19 cellular contexts compared by ENCODE assay signal in genomic region chr3:67739851-67740250, GRCh38.
DNase-seq lines count a peak whose midpoint lies in the region; ATAC-seq, FAIRE-seq and TF ChIP-seq lines count a peak whose summit lies in the region.
"Had no signal": no experiment of that assay in that cellular context is flagged by ENCODE, and none has a peak within 500 bp of the region (broad histone marks: within the 10 kb centered on the region; RNA-seq: fewer than 3 reads in every experiment).

No MANE protein-coding gene starts in this region.

- FAIRE-seq in astrocyte (lab: Jason Lieb, UNC), result no peak
- FAIRE-seq: GM12878 had no signal

- peaks cover 86% of the 10 kb centered on the region for H3K4me1 Mint-ChIP-seq in CD4-positive, alpha-beta T cell (ENCODE audit: low read depth)
- H3K4me1 Mint-ChIP-seq in astrocyte (ENCODE audit: low read depth, unreplicated experiment), result no peaks in the 10 kb centered on the region
- H3K4me1 Mint-ChIP-seq in naive thymus-derived CD8-positive, alpha-beta T cell, result peaks cover 42 to 78% (median 70%) of the 10 kb centered on the region in 4 donors
- H3K4me1 Mint-ChIP-seq: IgD-negative memory B cell had no signal

- in situ Hi-C loops in GM23248 (cut with MboI), result no loop called here

- intact Hi-C loops in CD4-positive, alpha-beta T cell (cut with DNase I, micrococcal nuclease), result loop anchor here (5.0 kb wide), 2 partner anchors 78 to 83 kb away; no protein-coding TSS in a partner anchor

- H4K20me1 ChIP-seq in GM23248 (ENCODE audit: insufficient read depth) (no peaks in the 10 kb centered on the region), astrocyte (ENCODE audit: insufficient read depth, low read length) (no peaks in the 10 kb centered on the region)

- H2AFZ ChIP-seq in GM23248 (no peak overlapping the region), astrocyte (ENCODE audit: low read depth, low read length) (no peak overlapping the region)

- peaks cover 7% of the 10 kb centered on the region for H3K9me3 Mint-ChIP-seq in CD4-positive, alpha-beta T cell
- H3K9me3 Mint-ChIP-seq in astrocyte (ENCODE audit: unreplicated experiment), result peaks cover 2% of the 10 kb centered on the region
- H3K9me3 Mint-ChIP-seq in naive thymus-derived CD8-positive, alpha-beta T cell, result peaks cover 8 to 40% (median 25%) of the 10 kb centered on the region in 9 donors

- DNase-seq in CD4-positive, alpha-beta T cell, result no peak
- DNase-seq in GM23248 (peak; percentile 16), astrocyte (ENCODE audit: low read depth) (peak; percentile 27), kidney glomerular epithelial cell (lab: John Stamatoyannopoulos, UW) (no peak), mucosa of gallbladder (ENCODE audit: low spot score) (no peak)
- DNase-seq in naive thymus-derived CD8-positive, alpha-beta T cell, result no peak
- DNase-seq: DMS79; GDM1; Kasumi-1; NCI-H187; NCI-H446; NK-92 treated with Interleukin-12 subunit alpha and Interleukin-12 subunit beta, amount 100 ng/mL, for 24 hours; RPMI8226; SIG-M5 had no signal

- H3K27ac Mint-ChIP-seq in CD4-positive, alpha-beta T cell, result peak overlapping the region; percentile 89
- no peak overlapping the region for H3K27ac Mint-ChIP-seq in astrocyte (ENCODE audit: unreplicated experiment)
- H3K27ac Mint-ChIP-seq in naive thymus-derived CD8-positive, alpha-beta T cell, result peak overlapping the region; percentile 76 to 98 (median 96)
- H3K27ac Mint-ChIP-seq: IgD-negative memory B cell had no signal

- no peak for ATAC-seq in CD4-positive, alpha-beta T cell (ENCODE audit: poor library complexity)
- ATAC-seq in naive thymus-derived CD8-positive, alpha-beta T cell, result no peak
- ATAC-seq in GM19397 (IDR thresholded peaks at IDR 0.05; ENCODE audit: unreplicated experiment), result no peak
- ATAC-seq: GM12878 had no signal

- H3K9ac ChIP-seq in GM23248, result no peak overlapping the region
- H3K9ac ChIP-seq in astrocyte (ENCODE audit: low read length), result no peak overlapping the region

- no peaks in the 10 kb centered on the region for H3K27me3 ChIP-seq in CD4-positive, alpha-beta T cell (ENCODE audit: control insufficient read depth, insufficient read depth, low read length)
- H3K27me3 ChIP-seq in GM23248 (replicated peaks; ENCODE audit: insufficient read depth) (no peaks in the 10 kb centered on the region), astrocyte (ENCODE audit: insufficient read depth, low read length) (no peaks in the 10 kb centered on the region)

- CTCF ChIA-PET in CD4-positive, alpha-beta T cell (lab: Charles Lee), result no interaction called here

- H3K4me1 ChIP-seq in GM23248 (ENCODE audit: insufficient read depth), result no peaks in the 10 kb centered on the region
- no peaks in the 10 kb centered on the region for H3K4me1 ChIP-seq in astrocyte (ENCODE audit: insufficient read depth, low read length)
- H3K4me1 ChIP-seq: HAP-1 had no signal

- no peak overlapping the region for H3K4me3 Mint-ChIP-seq in CD4-positive, alpha-beta T cell
- H3K4me3 Mint-ChIP-seq in astrocyte (ENCODE audit: unreplicated experiment), result no peak overlapping the region
- peak overlapping the region in 4 of 10 donors; percentile 0 to 49 (median 28) for H3K4me3 Mint-ChIP-seq in naive thymus-derived CD8-positive, alpha-beta T cell
- H3K4me3 Mint-ChIP-seq: IgD-negative memory B cell had no signal

- no peak overlapping the region for H3K4me2 ChIP-seq in GM23248 (ENCODE audit: unreplicated experiment)
- no peak overlapping the region for H3K4me2 ChIP-seq in astrocyte (ENCODE audit: low read length)

- H3K36me3 ChIP-seq in GM23248 (ENCODE audit: low read depth), result no peaks in the 10 kb centered on the region
- no peaks in the 10 kb centered on the region for H3K36me3 ChIP-seq in astrocyte (ENCODE audit: insufficient read depth, low read length)
- H3K36me3 ChIP-seq: HAP-1 had no signal

- H3K4me3 ChIP-seq in GM23248 (no peak overlapping the region), astrocyte (ENCODE audit: insufficient read depth, low read depth, low read length) (no peak overlapping the region)
- H3K4me3 ChIP-seq: GM12878, HAP-1 had no signal

- no peaks in the 10 kb centered on the region for H3K79me2 ChIP-seq in GM23248 (ENCODE audit: insufficient read depth)
- H3K79me2 ChIP-seq in astrocyte (ENCODE audit: insufficient read depth, low read length), result no peaks in the 10 kb centered on the region

- H3K36me3 Mint-ChIP-seq in CD4-positive, alpha-beta T cell (ENCODE audit: low read depth), result peaks cover 47% of the 10 kb centered on the region
- peaks cover 2% of the 10 kb centered on the region for H3K36me3 Mint-ChIP-seq in astrocyte (ENCODE audit: low read depth, unreplicated experiment)
- peaks cover 5 to 41% (median 22%) of the 10 kb centered on the region in 3 donors for H3K36me3 Mint-ChIP-seq in naive thymus-derived CD8-positive, alpha-beta T cell

- H3K27ac ChIP-seq in CD4-positive, alpha-beta T cell (ENCODE audit: low read depth, low read length), result no peak overlapping the region
- no peak overlapping the region for H3K27ac ChIP-seq in GM23248
- no peak overlapping the region for H3K27ac ChIP-seq in astrocyte (ENCODE audit: low read depth, low read length)
- H3K27ac ChIP-seq: C4-2B had no signal

- H3K9me2 ChIP-seq in GM23248 (ENCODE audit: insufficient read depth), result no peaks in the 10 kb centered on the region

- H3K9me3 ChIP-seq in CD4-positive, alpha-beta T cell (ENCODE audit: control insufficient read depth, low read length), result no peaks in the 10 kb centered on the region
- H3K9me3 ChIP-seq in GM23248 (ENCODE audit: low read depth) (no peaks in the 10 kb centered on the region), astrocyte (ENCODE audit: insufficient read depth, low read depth, low read length) (no peaks in the 10 kb centered on the region)
- H3K9me3 ChIP-seq: HAP-1 had no signal

- no peaks in the 10 kb centered on the region for H3K27me3 Mint-ChIP-seq in CD4-positive, alpha-beta T cell
- H3K27me3 Mint-ChIP-seq in astrocyte (ENCODE audit: low read depth, unreplicated experiment), result no peaks in the 10 kb centered on the region
- H3K27me3 Mint-ChIP-seq in naive thymus-derived CD8-positive, alpha-beta T cell, result peaks cover 0 to 5% (median 0%) of the 10 kb centered on the region in 5 donors
- H3K27me3 Mint-ChIP-seq: IgD-negative memory B cell had no signal

- TF ChIP-seq CTCF in CD4-positive, alpha-beta T cell (IDR thresholded peaks at IDR 0.05), result no peak
- no peak for TF ChIP-seq CTCF in astrocyte (IDR thresholded peaks at IDR 0.05; ENCODE audit: insufficient read depth, low read depth, low read length)

- POLR2A ChIA-PET in CD4-positive, alpha-beta T cell (lab: Charles Lee), result interaction anchor here (1.4 to 5.1 kb wide), 2 partner anchors 76 to 85 kb away, joined by 5 to 68 read pairs; partner anchors contain the start of gene SUCLG2
- POLR2A ChIA-PET in naive thymus-derived CD8-positive, alpha-beta T cell (lab: Charles Lee), result interaction anchor here (7.7 kb wide), 1 partner anchor 85 kb away, joined by 105 read pairs; the partner anchor contains the start of gene SUCLG2

- H3F3A ChIP-seq in GM23248 (ENCODE audit: insufficient read depth), result no peaks in the 10 kb centered on the region

Comparison
In these comparisons a context has a peak if more than half of its experiments do, and no peak if none do; other contexts are left out.
1. DNase-seq: peak in GM23248 (single experiment) and astrocyte (single experiment); none in CD4-positive, alpha-beta T cell (0 of 10), naive thymus-derived CD8-positive, alpha-beta T cell (0 of 10), kidney glomerular epithelial cell (single experiment) and mucosa of gallbladder (single experiment).